1 cellular context compared by ENCODE assay signal in genomic region chr3:76310059-76310458, GRCh38.
TF ChIP-seq lines count a peak whose summit lies in the region.

No MANE protein-coding gene starts in this region.

TF ChIP-seq in HepG2, 621 proteins besides CTCF, POLR2A, EP300 and RAD21 (continued from another document):
- no peak for TF ChIP-seq ZNF788 (CRISPR knock-in tag; IDR thresholded peaks at IDR 0.05; ENCODE audit: borderline replicate concordance)
